15 cellular contexts compared by ENCODE assay signal in genomic region chr20:51195419-51195901, GRCh38.
A peak's percentile ranks its signal among the peaks of the same experiment; 100 is the strongest.
DNase-seq lines count a peak whose midpoint lies in the region; ATAC-seq, FAIRE-seq and TF ChIP-seq lines count a peak whose summit lies in the region.
"Had no signal": no experiment of that assay in that cellular context is flagged by ENCODE, and none has a peak within 500 bp of the region (broad histone marks: within the 10 kb centered on the region; RNA-seq: fewer than 3 reads in every experiment).

No MANE protein-coding gene starts in this region.

- no peaks in the 10 kb centered on the region for H3K9me1 ChIP-seq in K562 (ENCODE audit: control insufficient read depth, insufficient read depth, low read length)

- H3K4me2 ChIP-seq in GM23338 = no peak overlapping the region
- peak overlapping the region; percentile 45 for H3K4me2 ChIP-seq in K562 (ENCODE audit: insufficient read depth, low read length)

- H3K36me3 ChIP-seq in GM23338 (ENCODE audit: insufficient read depth) (no peaks in the 10 kb centered on the region), K562 (ENCODE audit: control insufficient read depth, insufficient read depth, low read length) (no peaks in the 10 kb centered on the region)

- no peaks in the 10 kb centered on the region for H3F3A ChIP-seq in GM23338 (replicated peaks; ENCODE audit: low read depth)

- DNase-seq in GM23338 (ENCODE audit: low spot score) = no peak
- peak; percentile 78 for DNase-seq in LHCN-M2 (ENCODE audit: low read depth)
- DNase-seq in K562 (ENCODE audit: extremely low read depth in 1 of 4, low spot score in 3 of 4) = peak in 2 of 4 experiments; percentile 12 to 41
- DNase-seq in kidney tubule cell (ENCODE audit: low spot score) = peak; percentile 86
- no peak for DNase-seq in NK-92 (lab: John Stamatoyannopoulos, UW; ENCODE audit: unreplicated experiment)
- no peak for DNase-seq in MV-4-11 (lab: John Stamatoyannopoulos, UW)
- DNase-seq in activated naive CD8-positive, alpha-beta T cell treated with anti-CD3 and anti-CD28 coated beads for 36 hours = no peak
- DNase-seq: activated effector memory CD4-positive, alpha-beta T cell treated with anti-CD3 and anti-CD28 coated beads, Interleukin-2, amount 50 U/mL, for 16 hours; CD8-positive, alpha-beta memory T cell; H9; NCI-H1105 treated with DMSO at 0.1 percent for 48 hours; NCI-H446 treated with DMSO at 0.1 percent for 48 hours; testis had no signal

- no peak overlapping the region for H3K27ac ChIP-seq in GM23338 (ENCODE audit: low read depth)
- no peak overlapping the region for H3K27ac ChIP-seq in K562 (ENCODE audit: extremely low read depth, low read depth, low read length)
- H3K27ac ChIP-seq: testis had no signal

- CTCF ChIA-PET in K562 (lab: Yijun Ruan, JAX; ENCODE audit: low intra/inter-chr PET ratio) = no interaction called here

- TF ChIP-seq EP300 in K562 (IDR thresholded peaks at IDR 0.05; ENCODE audit: low read length) = no peak

- H3K4me3 Mint-ChIP-seq in GM23338 = no peak overlapping the region
- H3K4me3 Mint-ChIP-seq in activated naive CD8-positive, alpha-beta T cell treated with anti-CD3 and anti-CD28 coated beads for 36 hours = no peak overlapping the region
- H3K4me3 Mint-ChIP-seq: CD8-positive, alpha-beta memory T cell; H9; neural crest cell had no signal

- H4K20me1 ChIP-seq in GM23338 (replicated peaks; ENCODE audit: insufficient read depth) (no peaks in the 10 kb centered on the region), K562 (replicated peaks; ENCODE audit: control insufficient read depth, insufficient read depth, low read length) (no peaks in the 10 kb centered on the region)

- TF ChIP-seq CTCF in GM23338 (conservative IDR thresholded peaks at IDR 0.05; ENCODE audit: low read depth in 2 of 2) (no peak), K562 (IDR thresholded peaks at IDR 0.05 in 2 of 3, conservative IDR thresholded peaks at IDR 0.05 in 1 of 3; ENCODE audit: insufficient read depth in 2 of 3, low read depth in 1 of 3, low read length in 3 of 3) (no peak)

- H3K9me2 ChIP-seq in GM23338 (ENCODE audit: insufficient read depth) = no peaks in the 10 kb centered on the region

- no peaks in the 10 kb centered on the region for H3K4me1 ChIP-seq in GM23338 (ENCODE audit: insufficient read depth)
- H3K4me1 ChIP-seq in K562 (replicated peaks in 1 of 2; ENCODE audit: control insufficient read depth in 2 of 2, insufficient read depth in 2 of 2, low read length in 2 of 2) = no peaks in the 10 kb centered on the region; a peak in 1 of 5 replicates

- intact Hi-C loops in K562 (cut with micrococcal nuclease) = no loop called here

- no peak for TF ChIP-seq POLR2A in K562 (conservative IDR thresholded peaks at IDR 0.05)

- H3K27me3 ChIP-seq in GM23338 (ENCODE audit: insufficient read depth) (no peaks in the 10 kb centered on the region), K562 (ENCODE audit: control insufficient read depth in 2 of 2, insufficient read depth in 2 of 2, low read length in 2 of 2) (peaks cover 40 to 55% of the 10 kb centered on the region in 2 experiments)
- H3K27me3 ChIP-seq: testis had no signal

- H3K4me1 Mint-ChIP-seq in GM23338 = 0 out of 3 replicates have a peak, but pooled peaks cover 5% of the 10 kb centered on the region
- no peaks in the 10 kb centered on the region for H3K4me1 Mint-ChIP-seq in activated naive CD8-positive, alpha-beta T cell treated with anti-CD3 and anti-CD28 coated beads for 36 hours
- H3K4me1 Mint-ChIP-seq: CD8-positive, alpha-beta memory T cell; neural crest cell had no signal

- peaks cover 3% of the 10 kb centered on the region; the same call in 1 of the 3 replicates for H3K9me3 Mint-ChIP-seq in GM23338
- H3K9me3 Mint-ChIP-seq in activated naive CD8-positive, alpha-beta T cell treated with anti-CD3 and anti-CD28 coated beads for 36 hours = no peaks in the 10 kb centered on the region
- H3K9me3 Mint-ChIP-seq: CD8-positive, alpha-beta memory T cell; H9; neural crest cell had no signal

- POLR2A ChIA-PET in K562 (lab: Yijun Ruan, JAX) = no interaction called here

- no peak overlapping the region for H3K4me3 ChIP-seq in GM23338
- no peak overlapping the region for H3K4me3 ChIP-seq in K562
- H3K4me3 ChIP-seq: testis had no signal

- no peak for ATAC-seq in GM23338
- peak; percentile 83 for ATAC-seq in K562

- H3K9ac ChIP-seq in K562 (ENCODE audit: insufficient read depth in 1 of 2, low read depth in 2 of 2, low read length in 2 of 2) = no peak overlapping the region

- no TSS peak for BruUV-seq in K562 (replicated peaks; lab: Mats Ljungman, UMichigan)

- H3K9me3 ChIP-seq in K562 (replicated peaks; ENCODE audit: control insufficient read depth, insufficient read depth, low read depth, low read length) = no peaks in the 10 kb centered on the region
- H3K9me3 ChIP-seq: testis had no signal

- 0 out of 2 replicates have a peak overlapping the region, but pooled peaks have one; percentile 14 for H2AFZ ChIP-seq in GM23338
- 0 out of 2 replicates have a peak overlapping the region, but pooled peaks have one; percentile 63 for H2AFZ ChIP-seq in K562 (ENCODE audit: low read depth, low read length)

- H3K27me3 Mint-ChIP-seq in GM23338 (ENCODE audit: insufficient read depth, low read depth, poor library complexity) = peaks cover 5% of the 10 kb centered on the region
- peaks cover 23% of the 10 kb centered on the region for H3K27me3 Mint-ChIP-seq in activated naive CD8-positive, alpha-beta T cell treated with anti-CD3 and anti-CD28 coated beads for 36 hours

- FAIRE-seq in K562 (lab: Jason Lieb, UNC) = peak; percentile 77
- FAIRE-seq: endometrium had no signal

- in situ Hi-C loops in K562 (cut with MboI) = no loop called here

- WGBS in K562 (ENCODE audit: insufficient coverage, low coverage, missing lambda C conversion rate) = 2% methylated on average over 10 of the region's 10 CpGs

- H3K36me3 Mint-ChIP-seq in GM23338 (ENCODE audit: low read depth) = no peaks in the 10 kb centered on the region
- no peaks in the 10 kb centered on the region for H3K36me3 Mint-ChIP-seq in activated naive CD8-positive, alpha-beta T cell treated with anti-CD3 and anti-CD28 coated beads for 36 hours
- H3K36me3 Mint-ChIP-seq: CD8-positive, alpha-beta memory T cell had no signal

- TF ChIP-seq RAD21 in K562 (CRISPR knock-in tag; conservative IDR thresholded peaks at IDR 0.05 in 1 of 2, IDR thresholded peaks at IDR 0.05 in 1 of 2) = no peak

- H3K79me2 ChIP-seq in GM23338 (replicated peaks; ENCODE audit: insufficient read depth) = no peaks in the 10 kb centered on the region
- no peaks in the 10 kb centered on the region for H3K79me2 ChIP-seq in K562 (ENCODE audit: control insufficient read depth, insufficient read depth, low read length)

- H3K27ac Mint-ChIP-seq in GM23338 = peak overlapping the region; percentile 32; the same call in 1 of the 2 replicates
- H3K27ac Mint-ChIP-seq in activated naive CD8-positive, alpha-beta T cell treated with anti-CD3 and anti-CD28 coated beads for 36 hours = no peak overlapping the region
- H3K27ac Mint-ChIP-seq: CD8-positive, alpha-beta memory T cell; H9 had no signal

TF ChIP-seq in GM23338, 12 proteins besides CTCF, POLR2A, EP300 and RAD21 (continues in another document):
- TF ChIP-seq STAT1 (IDR thresholded peaks at IDR 0.05; ENCODE audit: unreplicated experiment) (no peak), CREB1 (CRISPR knock-in tag; IDR thresholded peaks at IDR 0.05; ENCODE audit: low read depth) (no peak)

TF ChIP-seq in K562, 482 proteins besides CTCF, POLR2A, EP300 and RAD21 (continues in another document):
- TF ChIP-seq FOSL1 (tag; conservative IDR thresholded peaks at IDR 0.05) = peak; percentile 89
- TF ChIP-seq HDGF (IDR thresholded peaks at IDR 0.05) = no peak
- TF ChIP-seq ATF7 (IDR thresholded peaks at IDR 0.05) = 0 out of 2 replicates have a peak, but pooled peaks have one; percentile 17
- no peak for TF ChIP-seq NCOA1 (IDR thresholded peaks at IDR 0.05; ENCODE audit: low read depth)
- no peak for TF ChIP-seq MCM7 (IDR thresholded peaks at IDR 0.05)
- TF ChIP-seq, protein P1, sequence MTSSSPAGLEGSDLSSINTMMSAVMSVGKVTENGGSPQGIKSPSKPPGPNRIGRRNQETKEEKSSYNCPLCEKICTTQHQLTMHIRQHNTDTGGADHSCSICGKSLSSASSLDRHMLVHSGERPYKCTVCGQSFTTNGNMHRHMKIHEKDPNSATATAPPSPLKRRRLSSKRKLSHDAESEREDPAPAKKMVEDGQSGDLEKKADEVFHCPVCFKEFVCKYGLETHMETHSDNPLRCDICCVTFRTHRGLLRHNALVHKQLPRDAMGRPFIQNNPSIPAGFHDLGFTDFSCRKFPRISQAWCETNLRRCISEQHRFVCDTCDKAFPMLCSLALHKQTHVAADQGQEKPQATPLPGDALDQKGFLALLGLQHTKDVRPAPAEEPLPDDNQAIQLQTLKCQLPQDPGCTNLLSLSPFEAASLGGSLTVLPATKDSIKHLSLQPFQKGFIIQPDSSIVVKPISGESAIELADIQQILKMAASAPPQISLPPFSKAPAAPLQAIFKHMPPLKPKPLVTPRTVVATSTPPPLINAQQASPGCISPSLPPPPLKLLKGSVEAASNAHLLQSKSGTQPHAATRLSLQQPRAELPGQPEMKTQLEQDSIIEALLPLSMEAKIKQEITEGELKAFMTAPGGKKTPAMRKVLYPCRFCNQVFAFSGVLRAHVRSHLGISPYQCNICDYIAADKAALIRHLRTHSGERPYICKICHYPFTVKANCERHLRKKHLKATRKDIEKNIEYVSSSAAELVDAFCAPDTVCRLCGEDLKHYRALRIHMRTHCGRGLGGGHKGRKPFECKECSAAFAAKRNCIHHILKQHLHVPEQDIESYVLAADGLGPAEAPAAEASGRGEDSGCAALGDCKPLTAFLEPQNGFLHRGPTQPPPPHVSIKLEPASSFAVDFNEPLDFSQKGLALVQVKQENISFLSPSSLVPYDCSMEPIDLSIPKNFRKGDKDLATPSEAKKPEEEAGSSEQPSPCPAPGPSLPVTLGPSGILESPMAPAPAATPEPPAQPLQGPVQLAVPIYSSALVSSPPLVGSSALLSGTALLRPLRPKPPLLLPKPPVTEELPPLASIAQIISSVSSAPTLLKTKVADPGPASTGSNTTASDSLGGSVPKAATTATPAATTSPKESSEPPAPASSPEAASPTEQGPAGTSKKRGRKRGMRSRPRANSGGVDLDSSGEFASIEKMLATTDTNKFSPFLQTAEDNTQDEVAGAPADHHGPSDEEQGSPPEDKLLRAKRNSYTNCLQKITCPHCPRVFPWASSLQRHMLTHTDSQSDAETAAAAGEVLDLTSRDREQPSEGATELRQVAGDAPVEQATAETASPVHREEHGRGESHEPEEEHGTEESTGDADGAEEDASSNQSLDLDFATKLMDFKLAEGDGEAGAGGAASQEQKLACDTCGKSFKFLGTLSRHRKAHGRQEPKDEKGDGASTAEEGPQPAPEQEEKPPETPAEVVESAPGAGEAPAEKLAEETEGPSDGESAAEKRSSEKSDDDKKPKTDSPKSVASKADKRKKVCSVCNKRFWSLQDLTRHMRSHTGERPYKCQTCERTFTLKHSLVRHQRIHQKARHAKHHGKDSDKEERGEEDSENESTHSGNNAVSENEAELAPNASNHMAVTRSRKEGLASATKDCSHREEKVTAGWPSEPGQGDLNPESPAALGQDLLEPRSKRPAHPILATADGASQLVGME (CRISPR knock-in tag; IDR thresholded peaks at IDR 0.05) = no peak
- no peak for TF ChIP-seq KAT7 (CRISPR knock-in tag; IDR thresholded peaks at IDR 0.05; ENCODE audit: borderline replicate concordance)
- peak; percentile 100 for TF ChIP-seq ZNF766 (CRISPR knock-in tag; conservative IDR thresholded peaks at IDR 0.05)
- TF ChIP-seq BHLHE40 (IDR thresholded peaks at IDR 0.05; ENCODE audit: low read length) = peak; percentile 55

Comparison
In these comparisons a context has a peak if more than half of its experiments do, and no peak if none do; other contexts are left out.
1. DNase-seq: peak in LHCN-M2 (single experiment) and kidney tubule cell (single experiment); none in GM23338 (single experiment), NK-92 (single experiment), MV-4-11 (single experiment) and activated naive CD8-positive, alpha-beta T cell treated with anti-CD3 and anti-CD28 coated beads for 36 hours (single experiment).